ENCODE assay signal across 20 cellular contexts in genomic region chr20:8078528-8078914, GRCh38.
"Had no signal": no experiment of that assay in that cellular context is flagged by ENCODE, and none has a peak within 500 bp of the region (broad histone marks: within the 10 kb centered on the region; RNA-seq: fewer than 3 reads in every experiment).

No MANE protein-coding gene starts in this region.

- H3K27ac ChIP-seq: ascending aorta, esophagus squamous epithelium, lower lobe of right lung, suprapubic skin, upper lobe of right lung, WERI-Rb-1 had no signal

- H3K27me3 ChIP-seq: ascending aorta, esophagus squamous epithelium, suprapubic skin, upper lobe of right lung had no signal

- H3K36me3 ChIP-seq: ascending aorta, esophagus squamous epithelium, lower lobe of right lung, suprapubic skin, upper lobe of right lung, WERI-Rb-1 had no signal

- H3K4me3 ChIP-seq: ascending aorta, esophagus squamous epithelium, lower lobe of right lung, suprapubic skin, upper lobe of right lung had no signal

- ATAC-seq: activated CD4-positive, alpha-beta T cell treated with anti-CD3 and anti-CD28 coated beads for 36 hours; lower lobe of right lung; natural killer cell treated with Interleukin-12 subunit alpha and Interleukin-12 subunit beta and Interleukin-15 and Interleukin-18, amount 100 ng/mL, for 72 hours; sciatic nerve; upper lobe of right lung had no signal

- DNase-seq: activated CD4-positive, alpha-beta memory T cell treated with anti-CD3 and anti-CD28 coated beads, Interleukin-2, amount 10 ng/mL, durations not matched to agents 7 days and 5 days; activated CD4-positive, alpha-beta T cell treated with anti-CD3 and anti-CD28 coated beads for 36 hours; activated naive CD4-positive, alpha-beta T cell; activated T-cell treated with anti-CD3 and anti-CD28 coated beads, Interleukin-2, amount 50 U/mL, for 48 hours; esophagus squamous epithelium; lower lobe of right lung; nucleus accumbens; stimulated activated CD4-positive, alpha-beta T cell treated with anti-CD3 and anti-CD28 coated beads, Interleukin-12 subunit alpha, Interleukin-12 subunit beta, amount 100 ng/mL, for 4 hours; stimulated activated CD4-positive, alpha-beta T cell treated with anti-CD3 and anti-CD28 coated beads, Interleukin-2, amount 100 ng/mL, for 48 hours; stimulated activated naive CD4-positive, alpha-beta T cell treated with Interleukin-2 at 50 U/mL for 16 hours; T1000; upper lobe of right lung; WERI-Rb-1 had no signal

- FAIRE-seq: bronchial epithelial cell, frontal cortex, keratinocyte had no signal

- H3K4me1 ChIP-seq: ascending aorta, lower lobe of right lung, upper lobe of right lung had no signal

- H3K9me3 ChIP-seq: ascending aorta, esophagus squamous epithelium, lower lobe of right lung, suprapubic skin, upper lobe of right lung had no signal
